1 cellular context compared by ENCODE assay signal in genomic region chr5:81851481-81852178, GRCh38.
TF ChIP-seq lines count a peak whose summit lies in the region.

No MANE protein-coding gene starts in this region.

TF ChIP-seq in HepG2, 621 proteins besides CTCF, POLR2A, EP300 and RAD21 (continued from another document and continues in another):
- TF ChIP-seq ZBTB37 (CRISPR knock-in tag; IDR thresholded peaks at IDR 0.05) (no peak), ZNF609 (CRISPR knock-in tag; IDR thresholded peaks at IDR 0.05; ENCODE audit: borderline replicate concordance) (no peak), NR3C1 (CRISPR knock-in tag; IDR thresholded peaks at IDR 0.05) (no peak), RBM39 (IDR thresholded peaks at IDR 0.05; ENCODE audit: low read depth, low read length, poor library complexity, severe bottlenecking) (no peak), ZFP37 (CRISPR knock-in tag; IDR thresholded peaks at IDR 0.05; ENCODE audit: borderline replicate concordance) (no peak), FOXP4 (CRISPR knock-in tag; IDR thresholded peaks at IDR 0.05) (peak; percentile 34; the same call in 1 of the 2 replicates), DZIP1 (CRISPR knock-in tag; IDR thresholded peaks at IDR 0.05) (no peak), MTF2 (CRISPR knock-in tag; IDR thresholded peaks at IDR 0.05; ENCODE audit: borderline replicate concordance) (0 out of 2 replicates have a peak, but pooled peaks have one; percentile 35), CBX5 (CRISPR knock-in tag; IDR thresholded peaks at IDR 0.05; ENCODE audit: borderline replicate concordance) (peak; percentile 58; the same call in 1 of the 2 replicates), ZNF577 (CRISPR knock-in tag; IDR thresholded peaks at IDR 0.05; ENCODE audit: borderline replicate concordance, low read depth) (no peak), PTBP1 (IDR thresholded peaks at IDR 0.05; ENCODE audit: low read depth, low read length, poor library complexity, severe bottlenecking) (peak; percentile 99), RFXAP (CRISPR knock-in tag; IDR thresholded peaks at IDR 0.05; ENCODE audit: borderline replicate concordance) (no peak), ZNF687 (CRISPR knock-in tag; IDR thresholded peaks at IDR 0.05) (peak; percentile 94), ZNF816 (CRISPR knock-in tag; IDR thresholded peaks at IDR 0.05; ENCODE audit: borderline replicate concordance) (no peak), ZMYM3 (CRISPR knock-in tag; IDR thresholded peaks at IDR 0.05) (no peak), ZBTB40 (IDR thresholded peaks at IDR 0.05) (no peak), ZBTB40 (CRISPR knock-in tag; IDR thresholded peaks at IDR 0.05) (peak; percentile 28; the same call in 1 of the 2 replicates), MED8 (CRISPR knock-in tag; IDR thresholded peaks at IDR 0.05; ENCODE audit: insufficient replicate concordance) (no peak), ZNF615 (CRISPR knock-in tag; IDR thresholded peaks at IDR 0.05; ENCODE audit: borderline replicate concordance) (no peak)
